In the genomic region with DNA sequence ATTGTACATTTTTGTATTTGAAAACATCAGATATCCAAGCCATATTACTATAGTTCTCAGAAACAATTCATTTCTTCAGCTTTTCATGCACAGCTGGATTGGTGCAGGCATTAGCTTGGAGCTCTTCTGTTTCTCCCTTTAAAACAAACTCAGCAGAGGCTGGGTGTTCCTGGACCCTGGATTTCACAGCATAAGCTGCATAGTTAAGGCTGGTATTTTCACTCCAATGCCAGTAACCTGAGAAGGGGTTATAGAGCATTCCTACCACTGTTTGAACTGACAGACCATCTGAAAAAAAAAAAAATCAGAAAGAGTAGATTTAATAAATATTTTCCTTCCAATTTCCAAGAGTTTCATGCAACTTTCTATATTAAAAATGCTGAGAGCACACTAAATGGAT, we compare ENCODE assay signal across 22 cellular contexts. TPM values are rescaled to one million over a fixed set of nuclear protein-coding genes. Genes with fewer than 3 reads are reported as not detected.
"Had no signal": no experiment of that assay in that cellular context is flagged by ENCODE, and none has a peak within 500 bp of the region (broad histone marks: within the 10 kb centered on the region; RNA-seq: fewer than 3 reads in every experiment).

No MANE protein-coding gene starts in this region.

- H3K27ac ChIP-seq: dorsolateral prefrontal cortex, gastrocnemius medialis, heart right ventricle, ovary, right atrium auricular region, sigmoid colon, skin epidermis, stomach had no signal

- ATAC-seq: esophagus mucosa; gastrocnemius medialis; heart right ventricle; left colon; naive thymus-derived CD4-positive, alpha-beta T cell had no signal

- H3K27me3 Mint-ChIP-seq: naive thymus-derived CD4-positive, alpha-beta T cell had no signal

- H3K9me3 Mint-ChIP-seq: naive thymus-derived CD4-positive, alpha-beta T cell had no signal

- H3K27me3 ChIP-seq: dorsolateral prefrontal cortex, gastrocnemius medialis, heart right ventricle, ovary, right atrium auricular region, sigmoid colon, stomach had no signal

- H3K27ac Mint-ChIP-seq: naive thymus-derived CD4-positive, alpha-beta T cell had no signal

- H3K4me3 Mint-ChIP-seq: naive thymus-derived CD4-positive, alpha-beta T cell had no signal

- H3K4me3 ChIP-seq: dorsolateral prefrontal cortex, gastrocnemius medialis, heart right ventricle, ovary, right atrium auricular region, sigmoid colon, skin epidermis, stomach had no signal

- DNase-seq: cortex of kidney; dorsolateral prefrontal cortex; effector CD8-positive, alpha-beta T cell; gastrocnemius medialis; heart right ventricle; hypothalamus; kidney; left colon; naive thymus-derived CD4-positive, alpha-beta T cell; ovary; sigmoid colon; stimulated activated CD4-positive, alpha-beta T cell treated with anti-CD3 and anti-CD28 coated beads, Interleukin-2, amount 100 ng/mL, for 24 hours; stimulated activated CD4-positive, alpha-beta T cell treated with anti-CD3 and anti-CD28 coated beads, Interleukin-4, amount 100 ng/mL, for 4 hours; stimulated activated naive CD4-positive, alpha-beta T cell; stomach; substantia nigra; trophoblast cell had no signal

- H3K36me3 ChIP-seq: ovary, sigmoid colon had no signal

- H3K9me3 ChIP-seq: gastrocnemius medialis, heart right ventricle, ovary, right atrium auricular region, sigmoid colon, stomach had no signal

- H3K4me1 Mint-ChIP-seq: naive thymus-derived CD4-positive, alpha-beta T cell had no signal

- H3K4me1 ChIP-seq: gastrocnemius medialis, heart right ventricle, right atrium auricular region, sigmoid colon, stomach had no signal

RNA-seq across cellular contexts. Expression of gene FAXC, which starts 20.1 kb away (rescaled TPM):
- total RNA-seq: mesenteric fat pad; mononuclear cell; naive thymus-derived CD4-positive, alpha-beta T cell had no signal
